8 cellular contexts compared by ENCODE assay signal in genomic region chr2:188298937-188299371, GRCh38. TPM values are rescaled to one million over a fixed set of nuclear protein-coding genes. Genes with fewer than 3 reads are reported as not detected.
DNase-seq lines count a peak whose midpoint lies in the region; ATAC-seq, FAIRE-seq and TF ChIP-seq lines count a peak whose summit lies in the region.
"Not testable (repeated sequence)": the region's sequence is repeated elsewhere in the genome, so short reads cannot be mapped to it uniquely, and the experiment has no call there.
"Had no signal": no experiment of that assay in that cellular context is flagged by ENCODE, and none has a peak within 500 bp of the region (broad histone marks: within the 10 kb centered on the region; RNA-seq: fewer than 3 reads in every experiment).

No MANE protein-coding gene starts in this region.

- peak overlapping the region; percentile 64 for H3K27ac Mint-ChIP-seq in astrocyte (ENCODE audit: unreplicated experiment)

- not testable (repeated sequence) for BruUV-seq in endothelial cell of umbilical vein (replicated peaks; lab: Mats Ljungman, UMichigan)

- H3K9ac ChIP-seq in astrocyte (ENCODE audit: low read length); endothelial cell of umbilical vein (replicated peaks; ENCODE audit: extremely low read depth, insufficient read depth, low read length); keratinocyte (ENCODE audit: control insufficient read depth, extremely low read depth, insufficient read depth, low read length): not testable (repeated sequence)

- not testable (repeated sequence) for H3K9me1 ChIP-seq in endothelial cell of umbilical vein (replicated peaks; ENCODE audit: control insufficient read depth, extremely low read depth, insufficient read depth, low read length); keratinocyte (ENCODE audit: control insufficient read depth, extremely low read depth, insufficient read depth, low read length)

- H3K36me3 ChIP-seq in astrocyte (ENCODE audit: insufficient read depth, low read length); endothelial cell of umbilical vein (ENCODE audit: control insufficient read depth in 2 of 2, extremely low read depth in 1 of 2, insufficient read depth in 2 of 2, low read length in 2 of 2); keratinocyte (ENCODE audit: control insufficient read depth in 2 of 2, extremely low read depth in 1 of 2, insufficient read depth in 2 of 2, low read length in 2 of 2); pancreas: not testable (repeated sequence)

- ATAC-seq in pancreas = peak in 3 of 4 donors; percentile 43 to 67 (median 63)

- peak; percentile 68 for FAIRE-seq in GM12892 (lab: Jason Lieb, UNC)
- FAIRE-seq in astrocyte (lab: Jason Lieb, UNC) = peak; percentile 71
- FAIRE-seq in endothelial cell of umbilical vein (lab: Jason Lieb, UNC); pancreas (lab: Jason Lieb, UNC): not testable (repeated sequence)
- peak; percentile 77 for FAIRE-seq in keratinocyte (lab: Jason Lieb, UNC)

- H3K79me2 ChIP-seq in astrocyte (ENCODE audit: insufficient read depth, low read length) (peaks cover 62% of the 10 kb centered on the region), endothelial cell of umbilical vein (ENCODE audit: control insufficient read depth, insufficient read depth, low read length) (peaks cover 62% of the 10 kb centered on the region)
- not testable (repeated sequence) for H3K79me2 ChIP-seq in keratinocyte (ENCODE audit: control insufficient read depth, insufficient read depth, low read length)

- not testable (repeated sequence) for TF ChIP-seq CTCF in astrocyte (IDR thresholded peaks at IDR 0.05; ENCODE audit: insufficient read depth, low read depth, low read length); endothelial cell of umbilical vein (IDR thresholded peaks at IDR 0.05; ENCODE audit: extremely low read depth in 1 of 2, insufficient read depth in 1 of 2, low read depth in 1 of 2, low read length in 2 of 2); keratinocyte (optimal IDR thresholded peaks at IDR 0.05 in 1 of 3, IDR thresholded peaks at IDR 0.05 in 1 of 3, conservative IDR thresholded peaks at IDR 0.05 in 1 of 3; ENCODE audit: extremely low read depth in 1 of 3, insufficient read depth in 2 of 3, low read length in 3 of 3); pancreas (IDR thresholded peaks at IDR 0.05)

- H3K4me2 ChIP-seq in astrocyte (ENCODE audit: low read length); endothelial cell of umbilical vein (ENCODE audit: insufficient read depth, low read length); keratinocyte (ENCODE audit: control insufficient read depth, extremely low read depth, insufficient read depth, low read depth, low read length): not testable (repeated sequence)

- TF ChIP-seq POLR2A in GM12892 (IDR thresholded peaks at IDR 0.05; ENCODE audit: low read depth, low read length); endothelial cell of umbilical vein (IDR thresholded peaks at IDR 0.05; ENCODE audit: low read depth, low read length): not testable (repeated sequence)

- not testable (repeated sequence) for TF ChIP-seq EP300 in Ishikawa (IDR thresholded peaks at IDR 0.05; ENCODE audit: borderline replicate concordance)

- TF ChIP-seq RAD21 in Ishikawa (IDR thresholded peaks at IDR 0.05; ENCODE audit: low read depth) = not testable (repeated sequence)

- dilution Hi-C loops in endothelial cell of umbilical vein (cut with MboI; ENCODE audit: extremely low pct_ligation_motif_present, low sequenced_read_pairs); keratinocyte (cut with MboI; ENCODE audit: extremely low pct_ligation_motif_present, low sequenced_read_pairs): not testable (repeated sequence)

- POLR2A ChIA-PET in endothelial cell of umbilical vein (lab: Charles Lee) = not testable (repeated sequence)

- H3K27me3 Mint-ChIP-seq in astrocyte (ENCODE audit: low read depth, unreplicated experiment) = not testable (repeated sequence)

- not testable (repeated sequence) for H4K20me1 ChIP-seq in astrocyte (ENCODE audit: insufficient read depth, low read length); endothelial cell of umbilical vein (replicated peaks; ENCODE audit: control insufficient read depth, extremely low read depth, insufficient read depth, low read length); keratinocyte (ENCODE audit: control insufficient read depth, extremely low read depth, insufficient read depth, low read length)

- not testable (repeated sequence) for H3K4me3 Mint-ChIP-seq in astrocyte (ENCODE audit: unreplicated experiment)

- 81 to 85% methylated on average over 4 of the region's 4 CpGs for WGBS in pancreas, 2 donors

- H3K27ac ChIP-seq in astrocyte (ENCODE audit: low read depth, low read length); endothelial cell of umbilical vein (ENCODE audit: insufficient read depth, low read depth, low read length): not testable (repeated sequence)
- H3K27ac ChIP-seq in keratinocyte (ENCODE audit: control insufficient read depth, insufficient read depth, low read length) = peak overlapping the region; percentile 27
- H3K27ac ChIP-seq in pancreas = peak overlapping the region in 2 of 4 donors; percentile 15 to 37

- intact Hi-C loops in endothelial cell of umbilical vein (cut with micrococcal nuclease) = loop anchor here (10.0 kb wide), 1 partner anchor 714 kb away; no protein-coding TSS in a partner anchor
- intact Hi-C loops in pancreas (cut with DNase I) = not testable (repeated sequence)

- not testable (repeated sequence) for H3K9me3 Mint-ChIP-seq in astrocyte (ENCODE audit: unreplicated experiment)

- not testable (repeated sequence) for H3K36me3 Mint-ChIP-seq in astrocyte (ENCODE audit: low read depth, unreplicated experiment)

- CTCF ChIA-PET in endothelial cell of umbilical vein (lab: Charles Lee) = not testable (repeated sequence)

- not testable (repeated sequence) for H3K9me3 ChIP-seq in astrocyte (ENCODE audit: insufficient read depth, low read depth, low read length); endothelial cell of umbilical vein (replicated peaks; ENCODE audit: control insufficient read depth, insufficient read depth, low read length); keratinocyte (ENCODE audit: control insufficient read depth, low read depth, low read length); pancreas

- DNase-seq in GM12892 (ENCODE audit: insufficient read length); astrocyte (ENCODE audit: low read depth); endothelial cell of umbilical vein (ENCODE audit: low read depth, low spot score); keratinocyte (ENCODE audit: low read depth, low spot score): not testable (repeated sequence)
- DNase-seq in SW480 (ENCODE audit: low spot score) (peak; percentile 41), pancreas (peak in 3 of 6 donors; percentile 27 to 59 (median 34))

- H2AFZ ChIP-seq in astrocyte (ENCODE audit: low read depth, low read length); endothelial cell of umbilical vein (ENCODE audit: low read depth, low read length); keratinocyte (ENCODE audit: control insufficient read depth, low read length): not testable (repeated sequence)

- not testable (repeated sequence) for H3K27me3 ChIP-seq in astrocyte (ENCODE audit: insufficient read depth, low read length); endothelial cell of umbilical vein (ENCODE audit: control insufficient read depth in 2 of 2, insufficient read depth in 2 of 2, low read length in 2 of 2); keratinocyte (ENCODE audit: control insufficient read depth, extremely low read depth, insufficient read depth, low read length); pancreas

- H3K4me1 ChIP-seq in astrocyte (ENCODE audit: insufficient read depth, low read length) (peaks cover 21% of the 10 kb centered on the region), endothelial cell of umbilical vein (ENCODE audit: control insufficient read depth, extremely low read depth, insufficient read depth, low read length) (peaks cover 34% of the 10 kb centered on the region), pancreas (peaks cover 7 to 14% (median 13%) of the 10 kb centered on the region in 3 donors)
- not testable (repeated sequence) for H3K4me1 ChIP-seq in keratinocyte (ENCODE audit: control insufficient read depth, extremely low read depth, insufficient read depth, low read length)

- H3K4me3 ChIP-seq in astrocyte (ENCODE audit: insufficient read depth, low read depth, low read length); endothelial cell of umbilical vein (replicated peaks in 1 of 3; ENCODE audit: insufficient read depth in 1 of 3, low read depth in 1 of 3, low read length in 3 of 3); keratinocyte (ENCODE audit: control insufficient read depth in 2 of 3, extremely low read depth in 1 of 3, insufficient read depth in 2 of 3, low read depth in 1 of 3, low read length in 3 of 3); pancreas: not testable (repeated sequence)

- H3K4me1 Mint-ChIP-seq in astrocyte (ENCODE audit: low read depth, unreplicated experiment) = peaks cover 20% of the 10 kb centered on the region

RNA-seq across cellular contexts. Expression of gene GULP1, which starts 7.3 kb away (rescaled TPM):
- polyA plus RNA-seq in GM12892 (2012; ENCODE audit: missing spikeins) = not detected
- total RNA-seq in astrocyte = 33.4 and 39.4 TPM in 2 replicates
- total RNA-seq in endothelial cell of umbilical vein = 43.0 and 53.8 TPM in 2 replicates
- 24.4 and 24.7 TPM in 2 replicates for polyA plus RNA-seq in endothelial cell of umbilical vein
- polyA plus RNA-seq in endothelial cell of umbilical vein (2011; cell fraction: cytosol; rRNA removed) = 28.6 and 29.3 TPM in 2 replicates
- 38.7 and 44.8 TPM in 2 replicates for polyA plus RNA-seq in endothelial cell of umbilical vein (2011; cell fraction: nucleus; rRNA removed)
- polyA plus RNA-seq in endothelial cell of umbilical vein (2012) = 27.3 and 33.7 TPM in 2 replicates
- 54.1 and 69.8 TPM in 2 replicates for polyA minus RNA-seq in endothelial cell of umbilical vein
- polyA minus RNA-seq in endothelial cell of umbilical vein (2011; cell fraction: cytosol; rRNA and poly(A)+ RNA removed) = not detected
- 128 and 148 TPM in 2 replicates for polyA minus RNA-seq in endothelial cell of umbilical vein (2011; cell fraction: nucleus; rRNA and poly(A)+ RNA removed)
- 8.4 to 12.7 TPM (median 11.7 TPM) in 3 replicates for polyA plus RNA-seq in keratinocyte
- 38.4 TPM for polyA plus RNA-seq in keratinocyte (2011; ENCODE audit: low read depth)
- 11.3 and 17.5 TPM in 2 replicates for polyA plus RNA-seq in keratinocyte (2011; cell fraction: cytosol; rRNA removed)
- 8.6 and 8.9 TPM in 2 replicates for polyA plus RNA-seq in keratinocyte (2011; cell fraction: nucleus; rRNA removed)
- 6.4 and 11.1 TPM in 2 replicates for polyA plus RNA-seq in keratinocyte (2012; ENCODE audit: low replicate concordance)
- polyA minus RNA-seq in keratinocyte = 3.1 to 15.9 TPM (median 11.8 TPM) in 3 replicates
- polyA minus RNA-seq in keratinocyte (2011; cell fraction: cytosol; rRNA and poly(A)+ RNA removed) = 16.3 TPM
- 11.2 and 17.4 TPM in 2 replicates for polyA minus RNA-seq in keratinocyte (2011; cell fraction: nucleus; rRNA and poly(A)+ RNA removed)
- total RNA-seq in pancreas = 10 to 100 TPM; 11.6 to 35.7 (median 22.7) TPM
- 1 to 10 TPM; 5.4 to 6.5 TPM for polyA plus RNA-seq in pancreas
- polyA plus RNA-seq: immature natural killer cell had no signal
